ENCODE assay signal across 8 cellular contexts in genomic region chr11:35138949-35139881, GRCh38. TPM values are rescaled to one million over a fixed set of nuclear protein-coding genes. Genes with fewer than 3 reads are reported as not detected.
A peak's percentile ranks its signal among the peaks of the same experiment; 100 is the strongest.
DNase-seq lines count a peak whose midpoint lies in the region; ATAC-seq and TF ChIP-seq lines count a peak whose summit lies in the region.

CD44 (plus strand) TSS chr11:35139171; CDS start chr11:35139304, 133 bp downstream.

- H3K9ac ChIP-seq in BLaER1, result peak within 1 kb of the TSS; percentile 84
- H3K9ac ChIP-seq in IMR-90 (ENCODE audit: low read depth, low read length), result peak within 1 kb of the TSS; percentile 88

- 1% methylated on average over 41 of the region's 59 CpGs; no CpG with 5 or more reads in 1 of the 2 experiments for WGBS in IMR-90 (ENCODE audit: extremely low coverage in 2 of 2, insufficient read length in 1 of 2), 2 experiments

- peak within 1 kb of the TSS; percentile 99 for H2AK9ac ChIP-seq in IMR-90 (replicated peaks; ENCODE audit: low read depth, low read length, poor library complexity)

- DNase-seq in IMR-90, result peak; percentile 86
- peak; percentile 43 to 63 for DNase-seq in T47D (ENCODE audit: low read depth in 1 of 2, low spot score in 1 of 2)
- DNase-seq in islet precursor cell, result peak; percentile 79
- DNase-seq in stimulated activated CD4-positive, alpha-beta T cell treated with anti-CD3 and anti-CD28 coated beads, Interleukin-15, amount 100 ng/mL, for 24 hours, result peak; percentile 81

- peak within 1 kb of the TSS; percentile 88 for H2BK120ac ChIP-seq in IMR-90 (ENCODE audit: low read depth, low read length)

- peak within 1 kb of the TSS; percentile 94 for H2AFZ ChIP-seq in IMR-90 (replicated peaks; ENCODE audit: low read length, poor library complexity)

- peak within 1 kb of the TSS; percentile 37; the same call in 2 of the 3 replicates for H2BK15ac ChIP-seq in IMR-90 (ENCODE audit: low read depth, low read length)

- peak within 1 kb of the TSS; percentile 88 for H2AK5ac ChIP-seq in IMR-90 (ENCODE audit: low read depth, low read length)

- peaks cover 18% of the 10 kb centered on the region for H3K9me1 ChIP-seq in IMR-90 (ENCODE audit: insufficient read depth, low read length)

- in situ Hi-C loops in IMR-90 (cut with MboI; ENCODE audit: low sequenced_read_pairs), result no loop called here
- in situ Hi-C loops in T47D (cut with HindIII; ENCODE audit: low pct_unique_long_range_greater_than_20kb, low sequenced_read_pairs), result no loop called here

- H4K20me1 ChIP-seq in BLaER1 (peaks cover 34% of the 10 kb centered on the region), IMR-90 (ENCODE audit: insufficient read depth, low read length) (peaks cover 49% of the 10 kb centered on the region)

- H4K8ac ChIP-seq in IMR-90 (ENCODE audit: low read depth in 2 of 2, low read length in 2 of 2), result peak within 1 kb of the TSS; percentile 65 to 85

- H3K4me3 ChIP-seq in BLaER1 (peak within 1 kb of the TSS; percentile 83), IMR-90 (ENCODE audit: insufficient read depth, low read depth, low read length) (peak within 1 kb of the TSS; percentile 74)

- dilution Hi-C loops in IMR-90 (cut with HindIII; ENCODE audit: low sequenced_read_pairs, unreplicated experiment), result no loop called here

- POLR2A ChIA-PET in IMR-90 (lab: Charles Lee; ENCODE audit: unreplicated experiment), result interaction anchor here (0.6 to 4.9 kb wide), 12 partner anchors 34 to 212 kb away, joined by 3 to 44 read pairs (median 4); no protein-coding TSS in a partner anchor

- 0 out of 2 replicates have a peak, but pooled peaks have one; percentile 5 for TF ChIP-seq RAD21 in IMR-90 (IDR thresholded peaks at IDR 0.05; ENCODE audit: low read length)

- ATAC-seq in GM19372 (IDR thresholded peaks at IDR 0.05; ENCODE audit: low read depth, unreplicated experiment) (peak; percentile 38), IMR-90 (ENCODE audit: low read depth) (peak; percentile 68), HG03095 (IDR thresholded peaks at IDR 0.05; ENCODE audit: unreplicated experiment) (no peak)

- peak within 1 kb of the TSS; percentile 96 for H2BK5ac ChIP-seq in IMR-90 (ENCODE audit: low read depth, low read length, poor library complexity, severe bottlenecking)

- peak within 1 kb of the TSS; percentile 97 for H3K56ac ChIP-seq in IMR-90 (ENCODE audit: extremely low read depth, insufficient read depth, low read length)

- H3K36me3 ChIP-seq in BLaER1, result peaks cover 14% of the 10 kb centered on the region; the same call in 1 of the 2 replicates
- H3K36me3 ChIP-seq in IMR-90 (ENCODE audit: control insufficient read depth, insufficient read depth, low read length), result peaks cover 22% of the 10 kb centered on the region

- BruUV-seq in IMR-90 (replicated peaks; lab: Mats Ljungman, UMichigan), result TSS peak; percentile 42

- H3K14ac ChIP-seq in IMR-90 (replicated peaks; ENCODE audit: low read depth, low read length), result peak within 1 kb of the TSS; percentile 97

- CTCF ChIA-PET in IMR-90 (lab: Yijun Ruan, JAX), result interaction anchor here (1.7 kb wide), 1 partner anchor 109 kb away, joined by 4 read pairs; no protein-coding TSS in a partner anchor

- intact Hi-C loops in IMR-90 (cut with micrococcal nuclease), result loop anchor here (1.0 to 2.0 kb wide), 3 partner anchors 56 to 212 kb away; no protein-coding TSS in a partner anchor

- H3K4ac ChIP-seq in IMR-90 (ENCODE audit: low read depth, low read length), result peak within 1 kb of the TSS; percentile 98

- H3K4me2 ChIP-seq in BLaER1, result peak within 1 kb of the TSS; percentile 97
- H3K4me2 ChIP-seq in IMR-90 (ENCODE audit: low read depth, low read length), result peak within 1 kb of the TSS; percentile 90

- H3K23ac ChIP-seq in IMR-90 (ENCODE audit: low read depth, low read length), result peak within 1 kb of the TSS; percentile 97

- H3K18ac ChIP-seq in IMR-90 (ENCODE audit: low read depth, low read length), result peak within 1 kb of the TSS; percentile 87

- peak within 1 kb of the TSS; percentile 87 for H3K27ac ChIP-seq in BLaER1
- H3K27ac ChIP-seq in IMR-90 (ENCODE audit: insufficient read depth, low read length), result peak within 1 kb of the TSS; percentile 97
- peak within 1 kb of the TSS; percentile 61 for H3K27ac ChIP-seq in VCaP

- H3K27me3 ChIP-seq in BLaER1 (no peaks in the 10 kb centered on the region), IMR-90 (ENCODE audit: control insufficient read depth, insufficient read depth, low read length) (no peaks in the 10 kb centered on the region)

- TF ChIP-seq POLR2A in IMR-90 (IDR thresholded peaks at IDR 0.05; ENCODE audit: low read depth, low read length), result peak; percentile 98

- peak within 1 kb of the TSS; percentile 97 for H4K91ac ChIP-seq in IMR-90 (ENCODE audit: insufficient read depth, low read depth, low read length)

- H3K9me3 ChIP-seq in BLaER1 (no peaks in the 10 kb centered on the region), IMR-90 (ENCODE audit: control insufficient read depth, insufficient read depth, low read length) (no peaks in the 10 kb centered on the region)

- peak within 1 kb of the TSS; percentile 50 for H4K5ac ChIP-seq in IMR-90 (ENCODE audit: low read depth, low read length)

- peaks cover 7 to 39% of the 10 kb centered on the region in 2 experiments; a peak in 3 of 4 replicates for H3K79me1 ChIP-seq in IMR-90 (ENCODE audit: low read depth in 1 of 2, low read length in 2 of 2)

- H3K4me1 ChIP-seq in BLaER1, result peaks cover 64% of the 10 kb centered on the region
- peaks cover 22% of the 10 kb centered on the region for H3K4me1 ChIP-seq in IMR-90 (ENCODE audit: control insufficient read depth, insufficient read depth, low read length)

- TF ChIP-seq CTCF in IMR-90 (conservative IDR thresholded peaks at IDR 0.05; ENCODE audit: low read depth, low read length) (no peak), VCaP (conservative IDR thresholded peaks at IDR 0.05) (no peak)

- H2BK20ac ChIP-seq in IMR-90 (ENCODE audit: low read depth, low read length), result peak within 1 kb of the TSS; percentile 79

TF ChIP-seq in IMR-90, 13 proteins besides CTCF, POLR2A, EP300 and RAD21:
- 0 out of 2 replicates have a peak, but pooled peaks have one; percentile 46 for TF ChIP-seq NFE2L2 (IDR thresholded peaks at IDR 0.05; ENCODE audit: low read depth, low read length)
- peak; percentile 84; the same call in 1 of the 2 replicates for TF ChIP-seq MAZ (IDR thresholded peaks at IDR 0.05; ENCODE audit: borderline replicate concordance, low read depth, low read length)
- TF ChIP-seq MXI1 (IDR thresholded peaks at IDR 0.05; ENCODE audit: borderline replicate concordance, low read depth, low read length), result peak; percentile 89
- no peak for TF ChIP-seq CEBPB (IDR thresholded peaks at IDR 0.05; ENCODE audit: low read depth, low read length)
- TF ChIP-seq SMC3 (IDR thresholded peaks at IDR 0.05; ENCODE audit: low read depth, low read length), result 0 out of 2 replicates have a peak, but pooled peaks have one; percentile 5
TF ChIP-seq in IMR-90: peak in this region for 4.

RNA-seq across cellular contexts. Expression of gene CD44, which starts in this region (rescaled TPM):
- 341 and 357 TPM in 2 replicates for total RNA-seq in IMR-90 (2012; rRNA removed)
- 947 and 1,094 TPM in 2 replicates for polyA plus RNA-seq in IMR-90 (2012; rRNA removed)
- 502 and 1,091 TPM in 2 replicates for polyA plus RNA-seq in IMR-90 (2012; cell fraction: cytosol; rRNA removed)
- 461 and 652 TPM in 2 replicates for polyA plus RNA-seq in IMR-90 (2012; cell fraction: nucleus; rRNA removed; ENCODE audit: low replicate concordance)
